Comparison of ENCODE assay signal across 17 cellular contexts in genomic region chr10:62541811-62542210, GRCh38.
DNase-seq lines count a peak whose midpoint lies in the region; ATAC-seq and TF ChIP-seq lines count a peak whose summit lies in the region.
"Had no signal": no experiment of that assay in that cellular context is flagged by ENCODE, and none has a peak within 500 bp of the region (broad histone marks: within the 10 kb centered on the region; RNA-seq: fewer than 3 reads in every experiment).

No MANE protein-coding gene starts in this region.

- no TSS peak for BruUV-seq in Caco-2 (replicated peaks; lab: Mats Ljungman, UMichigan)

- no peak for TF ChIP-seq POLR2A in esophagus muscularis mucosa (IDR thresholded peaks at IDR 0.05; ENCODE audit: low read depth)

- peaks cover 61 to 76% (median 75%) of the 10 kb centered on the region in 3 donors for H3K4me1 Mint-ChIP-seq in naive B cell
- H3K4me1 Mint-ChIP-seq in activated CD4-positive, alpha-beta T cell treated with anti-CD3 and anti-CD28 coated beads for 36 hours: no peaks in the 10 kb centered on the region
- no peaks in the 10 kb centered on the region for H3K4me1 Mint-ChIP-seq in Caco-2 (ENCODE audit: low read depth, unreplicated experiment)
- H3K4me1 Mint-ChIP-seq: activated naive CD8-positive, alpha-beta T cell treated with anti-CD3 and anti-CD28 coated beads, Interleukin-2, amount 10 ng/mL, durations not matched to agents 7 days and 5 days; immature natural killer cell; stimulated activated naive CD8-positive, alpha-beta T cell treated with anti-CD3 and anti-CD28 coated beads, Interleukin-15, amount 100 ng/mL, for 72 hours had no signal

- H3K9me3 Mint-ChIP-seq in naive B cell (peaks cover 2 to 41% (median 14%) of the 10 kb centered on the region in 7 donors), Caco-2 (ENCODE audit: unreplicated experiment) (no peaks in the 10 kb centered on the region)
- peaks cover 2% of the 10 kb centered on the region for H3K9me3 Mint-ChIP-seq in activated CD4-positive, alpha-beta T cell treated with anti-CD3 and anti-CD28 coated beads for 36 hours (ENCODE audit: low read depth)
- H3K9me3 Mint-ChIP-seq: T-cell had no signal

- H3K27ac Mint-ChIP-seq in naive B cell: peak overlapping the region; percentile 56 to 97 (median 82)
- no peak overlapping the region for H3K27ac Mint-ChIP-seq in activated CD4-positive, alpha-beta T cell treated with anti-CD3 and anti-CD28 coated beads for 36 hours
- H3K27ac Mint-ChIP-seq in Caco-2 (ENCODE audit: unreplicated experiment): no peak overlapping the region
- H3K27ac Mint-ChIP-seq: activated naive CD8-positive, alpha-beta T cell treated with anti-CD3 and anti-CD28 coated beads, Interleukin-2, amount 10 ng/mL, durations not matched to agents 7 days and 5 days; immature natural killer cell; stimulated activated naive CD8-positive, alpha-beta T cell treated with anti-CD3 and anti-CD28 coated beads, Interleukin-15, amount 100 ng/mL, for 72 hours; T-cell had no signal

- no peak overlapping the region for H3K4me3 ChIP-seq in esophagus muscularis mucosa
- no peak overlapping the region for H3K4me3 ChIP-seq in Caco-2 (ENCODE audit: low read depth, low read length)
- H3K4me3 ChIP-seq: uterus had no signal

- WGBS in esophagus muscularis mucosa: 64% methylated on average over 7 of the region's 7 CpGs

- H3K27me3 Mint-ChIP-seq in naive B cell (no peaks in the 10 kb centered on the region), Caco-2 (ENCODE audit: insufficient read depth, unreplicated experiment) (peaks cover 10% of the 10 kb centered on the region)
- no peaks in the 10 kb centered on the region for H3K27me3 Mint-ChIP-seq in activated CD4-positive, alpha-beta T cell treated with anti-CD3 and anti-CD28 coated beads for 36 hours
- H3K27me3 Mint-ChIP-seq: activated naive CD8-positive, alpha-beta T cell treated with anti-CD3 and anti-CD28 coated beads, Interleukin-2, amount 10 ng/mL, durations not matched to agents 7 days and 5 days; stimulated activated naive CD8-positive, alpha-beta T cell treated with anti-CD3 and anti-CD28 coated beads, Interleukin-15, amount 100 ng/mL, for 72 hours; T-cell had no signal

- DNase-seq in CD1c-positive myeloid dendritic cell (ENCODE audit: extremely low spot score): peak; percentile 88
- DNase-seq in NOMO-1 (lab: John Stamatoyannopoulos, UW; ENCODE audit: unreplicated experiment in 2 of 2): peak; percentile 91 to 96
- DNase-seq in esophagus muscularis mucosa (ENCODE audit: extremely low spot score): peak; percentile 74
- DNase-seq in naive B cell: peak; percentile 55
- DNase-seq in islet precursor cell: no peak
- DNase-seq in activated CD4-positive, alpha-beta T cell treated with anti-CD3 and anti-CD28 coated beads for 36 hours: no peak
- no peak for DNase-seq in Caco-2
- no peak for DNase-seq in caudate nucleus (lab: John Stamatoyannopoulos, UW)
- DNase-seq: activated naive CD8-positive, alpha-beta T cell treated with anti-CD3 and anti-CD28 coated beads, Interleukin-2, amount 10 ng/mL, durations not matched to agents 7 days and 5 days; glutamatergic neuron; immature natural killer cell; NCI-H2081; NCI-H524; stimulated activated naive CD8-positive, alpha-beta T cell treated with anti-CD3 and anti-CD28 coated beads, Interleukin-15, amount 100 ng/mL, for 72 hours; uterus had no signal

- H3K27ac ChIP-seq in esophagus muscularis mucosa (replicated peaks in 1 of 4): no peak overlapping the region
- H3K27ac ChIP-seq in caudate nucleus (ENCODE audit: low read depth, low read length): no peak overlapping the region
- H3K27ac ChIP-seq: uterus had no signal

- CTCF ChIA-PET in activated CD4-positive, alpha-beta T cell treated with anti-CD3 and anti-CD28 coated beads for 36 hours (lab: Charles Lee): no interaction called here
- CTCF ChIA-PET in Caco-2 (lab: Charles Lee): no interaction called here

- TF ChIP-seq CTCF in esophagus muscularis mucosa (IDR thresholded peaks at IDR 0.05) (no peak), Caco-2 (IDR thresholded peaks at IDR 0.05; ENCODE audit: insufficient read depth in 1 of 2, low read depth in 1 of 2, low read length in 1 of 2, severe bottlenecking in 1 of 2, unreplicated experiment in 1 of 2) (no peak)

- H3K36me3 ChIP-seq in esophagus muscularis mucosa: no peaks in the 10 kb centered on the region
- H3K36me3 ChIP-seq in Caco-2 (ENCODE audit: control insufficient read depth, insufficient read depth, low read length): no peaks in the 10 kb centered on the region
- H3K36me3 ChIP-seq: uterus had no signal

- H3K4me1 ChIP-seq in esophagus muscularis mucosa: no peaks in the 10 kb centered on the region
- no peaks in the 10 kb centered on the region for H3K4me1 ChIP-seq in Caco-2
- H3K4me1 ChIP-seq: uterus had no signal

- H3K9me3 ChIP-seq in esophagus muscularis mucosa (no peaks in the 10 kb centered on the region), Caco-2 (0 out of 2 replicates have a peak, but pooled peaks cover 3% of the 10 kb centered on the region)
- H3K9me3 ChIP-seq: uterus had no signal

- intact Hi-C loops in esophagus muscularis mucosa (cut with DNase I): no loop called here
- intact Hi-C loops in activated CD4-positive, alpha-beta T cell treated with anti-CD3 and anti-CD28 coated beads for 36 hours (cut with DNase I, micrococcal nuclease): no loop called here
- intact Hi-C loops in Caco-2 (cut with micrococcal nuclease; ENCODE audit: unreplicated experiment): no loop called here

- no peaks in the 10 kb centered on the region for H3K27me3 ChIP-seq in esophagus muscularis mucosa
- no peaks in the 10 kb centered on the region for H3K27me3 ChIP-seq in Caco-2 (replicated peaks; ENCODE audit: control insufficient read depth, insufficient read depth, low read length)
- H3K27me3 ChIP-seq: uterus had no signal

- ATAC-seq in naive B cell (ENCODE audit: low read depth in 2 of 2): peak; percentile 75 to 84
- no peak for ATAC-seq in activated CD4-positive, alpha-beta T cell treated with anti-CD3 and anti-CD28 coated beads for 36 hours
- ATAC-seq: esophagus mucosa; stimulated activated naive CD8-positive, alpha-beta T cell treated with anti-CD3 and anti-CD28 coated beads, Interleukin-15, amount 100 ng/mL, for 72 hours; T-cell had no signal

- POLR2A ChIA-PET in activated CD4-positive, alpha-beta T cell treated with anti-CD3 and anti-CD28 coated beads for 36 hours (lab: Charles Lee): no interaction called here
- POLR2A ChIA-PET in Caco-2 (lab: Charles Lee): no interaction called here

- TF ChIP-seq EP300 in esophagus muscularis mucosa (IDR thresholded peaks at IDR 0.05): no peak

- peak overlapping the region in 5 of 8 donors; percentile 11 to 84 (median 39) for H3K4me3 Mint-ChIP-seq in naive B cell
- no peak overlapping the region for H3K4me3 Mint-ChIP-seq in activated CD4-positive, alpha-beta T cell treated with anti-CD3 and anti-CD28 coated beads for 36 hours
- no peak overlapping the region for H3K4me3 Mint-ChIP-seq in Caco-2 (ENCODE audit: unreplicated experiment)
- H3K4me3 Mint-ChIP-seq: activated naive CD8-positive, alpha-beta T cell treated with anti-CD3 and anti-CD28 coated beads, Interleukin-2, amount 10 ng/mL, durations not matched to agents 7 days and 5 days; immature natural killer cell; stimulated activated naive CD8-positive, alpha-beta T cell treated with anti-CD3 and anti-CD28 coated beads, Interleukin-15, amount 100 ng/mL, for 72 hours; T-cell had no signal

- peaks cover 4 to 29% of the 10 kb centered on the region in 2 donors for H3K36me3 Mint-ChIP-seq in naive B cell
- no peaks in the 10 kb centered on the region for H3K36me3 Mint-ChIP-seq in activated CD4-positive, alpha-beta T cell treated with anti-CD3 and anti-CD28 coated beads for 36 hours (ENCODE audit: low read depth)
- no peaks in the 10 kb centered on the region for H3K36me3 Mint-ChIP-seq in Caco-2 (ENCODE audit: insufficient read depth, unreplicated experiment)
- H3K36me3 Mint-ChIP-seq: activated naive CD8-positive, alpha-beta T cell treated with anti-CD3 and anti-CD28 coated beads, Interleukin-2, amount 10 ng/mL, durations not matched to agents 7 days and 5 days; immature natural killer cell; T-cell had no signal

Comparison
In these comparisons a context has a peak if more than half of its experiments do, and no peak if none do; other contexts are left out.
1. DNase-seq: peak in CD1c-positive myeloid dendritic cell (single experiment), NOMO-1 (2 of 2), esophagus muscularis mucosa (single experiment) and naive B cell (single experiment); none in islet precursor cell (single experiment), activated CD4-positive, alpha-beta T cell treated with anti-CD3 and anti-CD28 coated beads for 36 hours (single experiment), Caco-2 (0 of 2) and caudate nucleus (0 of 61).
2. H3K27ac Mint-ChIP-seq: peak in naive B cell (6 of 6); none in activated CD4-positive, alpha-beta T cell treated with anti-CD3 and anti-CD28 coated beads for 36 hours (single experiment) and Caco-2 (single experiment).
3. H3K4me3 Mint-ChIP-seq: peak in naive B cell (5 of 8); none in activated CD4-positive, alpha-beta T cell treated with anti-CD3 and anti-CD28 coated beads for 36 hours (single experiment) and Caco-2 (single experiment).